In the genomic region with DNA sequence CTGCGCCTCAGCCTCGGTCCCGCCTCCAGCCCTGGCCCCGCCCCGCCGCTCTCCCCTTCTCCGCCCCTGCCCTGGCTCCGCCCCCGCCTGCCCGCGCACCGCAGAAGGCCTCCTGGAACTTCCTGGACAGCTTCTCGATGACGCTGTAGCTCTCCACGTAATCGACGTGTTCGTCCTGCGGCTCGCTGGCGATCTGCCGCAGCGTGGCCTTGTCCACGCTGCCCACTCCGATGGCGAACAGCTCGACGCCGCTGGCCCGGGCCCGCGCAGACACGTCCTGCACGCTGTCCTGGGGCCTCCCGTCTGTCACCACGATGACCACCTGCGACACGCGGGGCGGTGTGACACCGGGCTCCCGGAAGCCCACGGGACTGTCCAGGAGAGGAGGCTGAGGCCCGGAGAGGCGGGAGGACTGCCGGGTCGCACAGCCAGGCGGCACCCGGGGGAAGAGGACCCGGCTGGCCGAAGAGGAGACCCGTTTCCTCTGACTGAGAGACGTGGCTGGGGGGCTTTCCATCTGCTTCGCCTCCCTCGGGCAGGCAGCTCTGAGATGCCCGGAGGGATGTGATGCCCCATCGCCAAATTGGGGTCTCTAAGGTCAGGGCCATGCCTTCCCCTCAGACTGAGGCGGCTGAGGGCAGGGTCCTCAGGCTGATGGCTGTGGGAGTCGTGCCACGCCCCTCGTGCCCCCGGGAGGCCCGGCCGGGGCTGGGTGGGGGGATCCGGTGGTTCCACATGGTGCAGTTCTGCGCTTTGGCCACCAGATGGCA, we compare ENCODE assay signal across 8 cellular contexts. TPM values are rescaled to one million over a fixed set of nuclear protein-coding genes. Genes with fewer than 3 reads are reported as not detected.
DNase-seq lines count a peak whose midpoint lies in the region; ATAC-seq and TF ChIP-seq lines count a peak whose summit lies in the region.

No MANE protein-coding gene starts in this region.

- H3K27me3 ChIP-seq in AG04450 (ENCODE audit: control insufficient read depth, insufficient read depth, low read length): no peaks in the 10 kb centered on the region
- H3K27me3 ChIP-seq in dorsolateral prefrontal cortex: no peaks in the 10 kb centered on the region
- no peaks in the 10 kb centered on the region for H3K27me3 ChIP-seq in lung (ENCODE audit: control insufficient read depth, insufficient read depth)

- H3K4me1 ChIP-seq in lung (ENCODE audit: control insufficient read depth in 2 of 2, insufficient read depth in 2 of 2, low read length in 2 of 2): no peaks in the 10 kb centered on the region

- H3K9me3 ChIP-seq in AG04450 (ENCODE audit: control insufficient read depth, insufficient read depth, low read length): peaks cover 15% of the 10 kb centered on the region
- peaks cover 0 to 2% of the 10 kb centered on the region in 2 donors for H3K9me3 ChIP-seq in lung (ENCODE audit: control insufficient read depth in 2 of 2, insufficient read depth in 1 of 2, low read length in 1 of 2)

- CTCF ChIA-PET in AG04450 (lab: Charles Lee): interaction anchor here (0.6 to 14.3 kb wide), 30 partner anchors 10 to 1535 kb away, joined by 3 to 516 read pairs (median 4); a partner anchor contains a TSS

- peak; percentile 95 for DNase-seq in AG04450 (ENCODE audit: low read depth, low spot score)
- peak; percentile 29 for DNase-seq in NCI-H510A treated with DMSO at 0.1 percent for 48 hours (lab: John Stamatoyannopoulos, UW)
- peak; percentile 81 to 87 for DNase-seq in activated CD4-positive, alpha-beta T cell treated with anti-CD3 and anti-CD28 coated beads, Interleukin-2, amount 50 U/mL, for 48 hours
- DNase-seq in dorsolateral prefrontal cortex: peak in 5 of 10 donors; percentile 46 to 96 (median 86)
- DNase-seq in lung (ENCODE audit: low spot score): peak; percentile 98
- peak; percentile 75 to 86 (median 77) for DNase-seq in stimulated activated CD4-positive, alpha-beta T cell treated with anti-CD3 and anti-CD28 coated beads, TNF-alpha, amount 100 ng/mL, for 4 hours (ENCODE audit: low read depth in 3 of 3)

- POLR2A ChIA-PET in AG04450 (lab: Yijun Ruan, JAX): interaction anchor here (0.5 to 2.5 kb wide), 10 partner anchors 9 to 1708 kb away, joined by 3 to 31 read pairs (median 4); a partner anchor contains a TSS

- H3K27ac ChIP-seq in AG04450 (ENCODE audit: low read depth, low read length) (peak overlapping the region; percentile 99), dorsolateral prefrontal cortex (peak overlapping the region; percentile 91 to 100 (median 99)), lung (ENCODE audit: low read depth in 1 of 2, low read length in 1 of 2) (peak overlapping the region; percentile 95 to 99)

- H3K4me3 ChIP-seq in AG04450 (ENCODE audit: low read depth, low read length) (peak overlapping the region; percentile 66), dorsolateral prefrontal cortex (peak overlapping the region; percentile 51 to 88 (median 69)), lung (peak overlapping the region; percentile 46)

- TF ChIP-seq CTCF in AG04450 (IDR thresholded peaks at IDR 0.05; ENCODE audit: low read depth, low read length) (peak; percentile 84), dorsolateral prefrontal cortex (IDR thresholded peaks at IDR 0.05 in 54 of 56, conservative IDR thresholded peaks at IDR 0.05 in 2 of 56; ENCODE audit: low read depth in 1 of 56, partially characterized antibody in 56 of 56) (peak in 55 of 56 donors; percentile 94 to 100 (median 99)), lung (IDR thresholded peaks at IDR 0.05; ENCODE audit: control extremely low read depth, extremely low read depth) (peak; percentile 99)

- peak; percentile 37 for ATAC-seq in GM18870 (IDR thresholded peaks at IDR 0.05; ENCODE audit: unreplicated experiment)
- peak; percentile 53 for ATAC-seq in HG03135 (IDR thresholded peaks at IDR 0.05; ENCODE audit: unreplicated experiment)
- peak; percentile 85 for ATAC-seq in lung (ENCODE audit: insufficient read depth, low FRiP score)

- WGBS in lung, 2 donors: 0 to 1% methylated on average over 50 to 66 of the region's 66 CpGs

- intact Hi-C loops in dorsolateral prefrontal cortex (cut with DNase I): loop anchor here (1.0 to 5.0 kb wide), 5 partner anchors 30 to 193 kb away; no protein-coding TSS in a partner anchor

- no peaks in the 10 kb centered on the region for H3K36me3 ChIP-seq in lung (ENCODE audit: control insufficient read depth in 2 of 2, insufficient read depth in 2 of 2, low read length in 2 of 2)

RNA-seq across cellular contexts. Expression of a gene that starts 4.6 kb away (rescaled TPM):
- 0.09 and 0.12 TPM in 2 replicates for polyA plus RNA-seq in AG04450 (2011; rRNA removed)
- polyA minus RNA-seq in AG04450 (2011; rRNA and poly(A)+ RNA removed): 0.09 TPM in 1 of 2 replicates, not detected in the other
- 1 to 10 TPM in 16 of 120 experiments, under 1 TPM in 94, not detected in 10; 0.11 to 2.4 (median 0.50) TPM for total RNA-seq in dorsolateral prefrontal cortex
- under 1 TPM; 0.15 to 0.57 TPM for total RNA-seq in lung
- polyA plus RNA-seq in lung: under 1 TPM; 0.15 to 0.18 TPM

RNA-seq across cellular contexts. Expression of a gene that starts 38.8 kb away (rescaled TPM):
- polyA plus RNA-seq in AG04450 (2011; rRNA removed) (0.43 and 0.53 TPM in 2 replicates), lung (100 to 1,000 TPM; 232 to 653 TPM)
- 0.83 and 1.6 TPM in 2 replicates for polyA minus RNA-seq in AG04450 (2011; rRNA and poly(A)+ RNA removed)
- total RNA-seq in dorsolateral prefrontal cortex (100 to 1,000 TPM in 2 of 120 experiments, 10 to 100 TPM in 116, 1 to 10 TPM in 2; 8.8 to 116 (median 32.9) TPM), lung (100 to 1,000 TPM in 1 of 2 donors, 10 to 100 TPM in 1; 58.7 to 310 TPM)
